Comparison of ENCODE assay signal across 9 cellular contexts in genomic region chr1:12616709-12617373, GRCh38. TPM values are rescaled to one million over a fixed set of nuclear protein-coding genes. Genes with fewer than 3 reads are reported as not detected.
DNase-seq lines count a peak whose midpoint lies in the region; ATAC-seq and TF ChIP-seq lines count a peak whose summit lies in the region.
"Had no signal": no experiment of that assay in that cellular context is flagged by ENCODE, and none has a peak within 500 bp of the region (broad histone marks: within the 10 kb centered on the region; RNA-seq: fewer than 3 reads in every experiment).

No MANE protein-coding gene starts in this region.

- intact Hi-C loops in Caco-2 (cut with micrococcal nuclease; ENCODE audit: unreplicated experiment) = loop anchor here (1.0 to 5.0 kb wide), 5 partner anchors 13 to 215 kb away; no protein-coding TSS in a partner anchor

- TF ChIP-seq CTCF in Caco-2 (IDR thresholded peaks at IDR 0.05; ENCODE audit: insufficient read depth in 1 of 2, low read depth in 1 of 2, low read length in 1 of 2, severe bottlenecking in 1 of 2, unreplicated experiment in 1 of 2) (no peak), astrocyte of the cerebellum (IDR thresholded peaks at IDR 0.05; ENCODE audit: low read depth, low read length, missing control alignments) (no peak)

- peaks cover 9% of the 10 kb centered on the region for H3K4me1 Mint-ChIP-seq in Caco-2 (ENCODE audit: low read depth, unreplicated experiment)

- in situ Hi-C loops in astrocyte of the cerebellum (cut with HindIII; ENCODE audit: low sequenced_read_pairs) = no loop called here

- TSS peak; percentile 75 for BruUV-seq in Caco-2 (replicated peaks; lab: Mats Ljungman, UMichigan)

- CTCF ChIA-PET in Caco-2 (lab: Charles Lee) = interaction anchor here (0.6 to 1.2 kb wide), 2 partner anchors 38 to 302 kb away, joined by 3 read pairs; no protein-coding TSS in a partner anchor

- peak overlapping the region; percentile 96 for H3K27ac Mint-ChIP-seq in Caco-2 (ENCODE audit: unreplicated experiment)

- peak in 1 of 2 experiments; percentile 20 for DNase-seq in Caco-2
- peak; percentile 49 for DNase-seq in NCI-H748 (lab: John Stamatoyannopoulos, UW; ENCODE audit: unreplicated experiment)
- DNase-seq in astrocyte of the cerebellum (ENCODE audit: low read depth) = no peak
- DNase-seq in iris pigment epithelial cell (ENCODE audit: low read depth) = peak; percentile 23
- peak; percentile 16 to 20 for DNase-seq in stimulated activated CD4-positive, alpha-beta T cell treated with anti-CD3 and anti-CD28 coated beads, Interleukin-4, amount 100 ng/mL, for 4 hours
- no peak for DNase-seq in SKM-1 treated with dmso at 0.1 percent for 144 hours (lab: John Stamatoyannopoulos, UW; ENCODE audit: unreplicated experiment)
- DNase-seq in globus pallidus (ENCODE audit: low spot score) = no peak

- H3K4me1 ChIP-seq in Caco-2 = peaks cover 20% of the 10 kb centered on the region

- peak overlapping the region; percentile 93 for H3K4me3 Mint-ChIP-seq in Caco-2 (ENCODE audit: unreplicated experiment)

- no peaks in the 10 kb centered on the region for H3K9me3 ChIP-seq in Caco-2

- H3K27me3 Mint-ChIP-seq in Caco-2 (ENCODE audit: insufficient read depth, unreplicated experiment) = no peaks in the 10 kb centered on the region

- no peaks in the 10 kb centered on the region for H3K27me3 ChIP-seq in Caco-2 (replicated peaks; ENCODE audit: control insufficient read depth, insufficient read depth, low read length)

- no peak for ATAC-seq in HG02852 (IDR thresholded peaks at IDR 0.05; ENCODE audit: unreplicated experiment)

- H3K4me3 ChIP-seq in Caco-2 (ENCODE audit: low read depth, low read length) (peak overlapping the region; percentile 89), astrocyte of the cerebellum (ENCODE audit: low read depth, low read length) (peak overlapping the region; percentile 92)

- H3K9me3 Mint-ChIP-seq in Caco-2 (ENCODE audit: unreplicated experiment) = no peaks in the 10 kb centered on the region

- H3K36me3 Mint-ChIP-seq in Caco-2 (ENCODE audit: insufficient read depth, unreplicated experiment) = peaks cover 59% of the 10 kb centered on the region

- peaks cover 6% of the 10 kb centered on the region for H3K36me3 ChIP-seq in Caco-2 (ENCODE audit: control insufficient read depth, insufficient read depth, low read length)

- POLR2A ChIA-PET in Caco-2 (lab: Charles Lee) = interaction anchor here (0.7 to 1.3 kb wide), 4 partner anchors 13 to 254 kb away, joined by 3 to 7 read pairs (median 5); no protein-coding TSS in a partner anchor

RNA-seq across cellular contexts. Expression of gene DHRS3, which starts 1.2 kb away (rescaled TPM):
- total RNA-seq in Caco-2 (2022) = 59.4 and 64.6 TPM in 2 replicates
- total RNA-seq: myocyte had no signal

RNA-seq across cellular contexts. Expression of gene AADACL4, which starts 27.0 kb away (rescaled TPM):
- total RNA-seq in Caco-2 (2022) = not detected in 2 replicates
- total RNA-seq: myocyte had no signal

Comparison
In these comparisons a context has a peak if more than half of its experiments do, and no peak if none do; other contexts are left out.
1. DNase-seq: peak in NCI-H748 (single experiment), iris pigment epithelial cell (single experiment) and stimulated activated CD4-positive, alpha-beta T cell treated with anti-CD3 and anti-CD28 coated beads, Interleukin-4, amount 100 ng/mL, for 4 hours (2 of 2); none in astrocyte of the cerebellum (single experiment), SKM-1 treated with dmso at 0.1 percent for 144 hours (single experiment) and globus pallidus (single experiment).